15 cellular contexts compared by ENCODE assay signal in genomic region chr16:85349413-85350145, GRCh38.
DNase-seq lines count a peak whose midpoint lies in the region; ATAC-seq, FAIRE-seq and TF ChIP-seq lines count a peak whose summit lies in the region.
"Had no signal": no experiment of that assay in that cellular context is flagged by ENCODE, and none has a peak within 500 bp of the region (broad histone marks: within the 10 kb centered on the region; RNA-seq: fewer than 3 reads in every experiment).

No MANE protein-coding gene starts in this region.

- FAIRE-seq in HTR-8/SVneo (lab: Jason Lieb, UNC), result peak; percentile 49

- no peak overlapping the region for H2BK5ac ChIP-seq in mesendoderm (ENCODE audit: low read length)

- H3K4me2 ChIP-seq in mesendoderm (ENCODE audit: low read length), result no peak overlapping the region

- no peak overlapping the region for H2BK15ac ChIP-seq in mesendoderm (replicated peaks; ENCODE audit: low read depth)

- H3K18ac ChIP-seq in mesendoderm (ENCODE audit: low read length), result no peak overlapping the region

- TF ChIP-seq CTCF in 22Rv1 (IDR thresholded peaks at IDR 0.05), result no peak
- TF ChIP-seq CTCF in right atrium auricular region (IDR thresholded peaks at IDR 0.05), result no peak

- H4K5ac ChIP-seq in mesendoderm (ENCODE audit: low read length), result no peak overlapping the region

- H3K79me1 ChIP-seq in mesendoderm (ENCODE audit: low read length), result peaks cover 2% of the 10 kb centered on the region

- peak overlapping the region; percentile 27; the same call in 1 of the 2 replicates for H3K27ac ChIP-seq in 22Rv1
- H3K27ac ChIP-seq in mesendoderm (ENCODE audit: low read depth, low read length), result no peak overlapping the region
- peak overlapping the region in 1 of 2 donors; percentile 46 for H3K27ac ChIP-seq in right atrium auricular region

- no peak overlapping the region for H3K27ac Mint-ChIP-seq in T-cell
- H3K27ac Mint-ChIP-seq: stimulated activated naive CD8-positive, alpha-beta T cell treated with anti-CD3 and anti-CD28 coated beads, Interleukin-15, amount 100 ng/mL, for 72 hours had no signal

- H3K9ac ChIP-seq in mesendoderm (ENCODE audit: low read length), result no peak overlapping the region

- H3K4me3 Mint-ChIP-seq in T-cell, result no peak overlapping the region
- H3K4me3 Mint-ChIP-seq: stimulated activated naive CD8-positive, alpha-beta T cell treated with anti-CD3 and anti-CD28 coated beads, Interleukin-15, amount 100 ng/mL, for 72 hours had no signal

- H3K27me3 ChIP-seq in mesendoderm (ENCODE audit: insufficient read depth, low read length, poor library complexity), result no peaks in the 10 kb centered on the region
- no peaks in the 10 kb centered on the region for H3K27me3 ChIP-seq in right atrium auricular region

- H3K4me1 Mint-ChIP-seq in T-cell, result no peaks in the 10 kb centered on the region
- H3K4me1 Mint-ChIP-seq: stimulated activated naive CD8-positive, alpha-beta T cell treated with anti-CD3 and anti-CD28 coated beads, Interleukin-15, amount 100 ng/mL, for 72 hours had no signal

- WGBS in mesendoderm (ENCODE audit: extremely low coverage, insufficient coverage, low lambda C conversion rate), result no CpG with 5 or more reads among the region's 24 CpGs

- no peak overlapping the region for H2BK120ac ChIP-seq in mesendoderm (ENCODE audit: low read depth, low read length)

- CTCF ChIA-PET in T-cell (lab: Charles Lee), result no interaction called here

- H3K56ac ChIP-seq in mesendoderm (ENCODE audit: low read length), result no peak overlapping the region

- H4K8ac ChIP-seq in mesendoderm (ENCODE audit: low read depth, low read length), result no peak overlapping the region

- peaks cover 4% of the 10 kb centered on the region for H3K36me3 Mint-ChIP-seq in T-cell

- no peaks in the 10 kb centered on the region for H3K79me2 ChIP-seq in mesendoderm (ENCODE audit: control insufficient read depth, insufficient read depth, low read length)

- POLR2A ChIA-PET in T-cell (lab: Charles Lee), result no interaction called here

- peak overlapping the region; percentile 80 for H3K23ac ChIP-seq in mesendoderm (ENCODE audit: low read length)

- DNase-seq in HTR-8/SVneo (ENCODE audit: insufficient read length, low spot score) (no peak), RPMI7951 (ENCODE audit: low read depth) (peak; percentile 51), mesendoderm (no peak), T-cell (no peak), right atrium auricular region (ENCODE audit: low spot score) (no peak)
- DNase-seq in stimulated activated CD4-positive, alpha-beta T cell treated with anti-CD3 and anti-CD28 coated beads, Interleukin-2, amount 100 ng/mL, for 48 hours, result no peak
- DNase-seq: activated CD4-positive, alpha-beta T cell treated with anti-CD3 and anti-CD28 coated beads for 4 hours; activated naive CD4-positive, alpha-beta T cell treated with anti-CD3 and anti-CD28 coated beads, Interleukin-2, amount 50 U/mL, for 16 hours; DMS79; effector CD8-positive, alpha-beta T cell; NCI-H2107; stimulated activated naive CD8-positive, alpha-beta T cell treated with anti-CD3 and anti-CD28 coated beads, Interleukin-15, amount 100 ng/mL, for 72 hours; T-helper 1 cell had no signal

- H3K4me3 ChIP-seq in mesendoderm (ENCODE audit: low read length), result no peak overlapping the region
- H3K4me3 ChIP-seq in right atrium auricular region, result no peak overlapping the region

- no peaks in the 10 kb centered on the region for H3K9me3 ChIP-seq in right atrium auricular region

- peaks cover 0 to 2% of the 10 kb centered on the region in 2 donors for H3K27me3 Mint-ChIP-seq in T-cell
- H3K27me3 Mint-ChIP-seq: stimulated activated naive CD8-positive, alpha-beta T cell treated with anti-CD3 and anti-CD28 coated beads, Interleukin-15, amount 100 ng/mL, for 72 hours had no signal

- H3K4me1 ChIP-seq in mesendoderm (ENCODE audit: control insufficient read depth, low read depth, low read length) (no peaks in the 10 kb centered on the region), right atrium auricular region (peaks cover 0 to 27% of the 10 kb centered on the region in 2 donors)

- peaks cover 0 to 5% (median 0%) of the 10 kb centered on the region in 3 donors for H3K9me3 Mint-ChIP-seq in T-cell

- H2AK5ac ChIP-seq in mesendoderm (ENCODE audit: low read length), result no peak overlapping the region

- H3K36me3 ChIP-seq in mesendoderm (ENCODE audit: control insufficient read depth, insufficient read depth, low read length) (no peaks in the 10 kb centered on the region), right atrium auricular region (no peaks in the 10 kb centered on the region)

- ATAC-seq in T-cell (replicated peaks in 1 of 4) (no peak), GM18861 (IDR thresholded peaks at IDR 0.05; ENCODE audit: unreplicated experiment) (no peak)
- ATAC-seq: stimulated activated naive CD8-positive, alpha-beta T cell treated with anti-CD3 and anti-CD28 coated beads, Interleukin-15, amount 100 ng/mL, for 72 hours had no signal

- H3K4ac ChIP-seq in mesendoderm (ENCODE audit: low read depth, low read length), result no peak overlapping the region
